13 cellular contexts compared by ENCODE assay signal in genomic region chr7:47787249-47788069, GRCh38.
A peak's percentile ranks its signal among the peaks of the same experiment; 100 is the strongest.
DNase-seq lines count a peak whose midpoint lies in the region; ATAC-seq and TF ChIP-seq lines count a peak whose summit lies in the region.
"Had no signal": no experiment of that assay in that cellular context is flagged by ENCODE, and none has a peak within 500 bp of the region (broad histone marks: within the 10 kb centered on the region; RNA-seq: fewer than 3 reads in every experiment).

No MANE protein-coding gene starts in this region.

- H3K9ac ChIP-seq in GM23248 = peak overlapping the region; percentile 64

- TF ChIP-seq POLR2A in gastroesophageal sphincter (IDR thresholded peaks at IDR 0.05) = no peak
- TF ChIP-seq POLR2A in sigmoid colon (IDR thresholded peaks at IDR 0.05) = no peak

- no peaks in the 10 kb centered on the region for H3K36me3 ChIP-seq in GM23248 (ENCODE audit: low read depth)
- H3K36me3 ChIP-seq in gastroesophageal sphincter = no peaks in the 10 kb centered on the region
- no peaks in the 10 kb centered on the region for H3K36me3 ChIP-seq in sigmoid colon
- H3K36me3 ChIP-seq: upper lobe of right lung had no signal

- peaks cover 55% of the 10 kb centered on the region for H3K4me1 ChIP-seq in GM23248 (ENCODE audit: insufficient read depth)
- H3K4me1 ChIP-seq in gastroesophageal sphincter = peaks cover 6 to 51% (median 16%) of the 10 kb centered on the region in 3 donors
- H3K4me1 ChIP-seq in sigmoid colon = peaks cover 0 to 51% (median 48%) of the 10 kb centered on the region in 4 donors

- H3K9me3 ChIP-seq in GM23248 (ENCODE audit: low read depth) = no peaks in the 10 kb centered on the region
- H3K9me3 ChIP-seq in gastroesophageal sphincter = no peaks in the 10 kb centered on the region
- H3K9me3 ChIP-seq in sigmoid colon = no peaks in the 10 kb centered on the region
- H3K9me3 ChIP-seq: upper lobe of right lung had no signal

- TF ChIP-seq EP300 in gastroesophageal sphincter (IDR thresholded peaks at IDR 0.05) (no peak), sigmoid colon (IDR thresholded peaks at IDR 0.05) (no peak)

- peak overlapping the region; percentile 93 for H3K27ac ChIP-seq in GM23248
- H3K27ac ChIP-seq in gastroesophageal sphincter = peak overlapping the region in 3 of 4 donors; percentile 18 to 86 (median 85)
- peak overlapping the region; percentile 79 to 88 (median 82) for H3K27ac ChIP-seq in sigmoid colon
- H3K27ac ChIP-seq: upper lobe of right lung had no signal

- no peaks in the 10 kb centered on the region for H3K79me2 ChIP-seq in GM23248 (ENCODE audit: insufficient read depth)

- no peak for ATAC-seq in gastroesophageal sphincter
- ATAC-seq in HG03432 (IDR thresholded peaks at IDR 0.05; ENCODE audit: unreplicated experiment) = no peak
- ATAC-seq in GM18868 (IDR thresholded peaks at IDR 0.05; ENCODE audit: unreplicated experiment) = no peak
- ATAC-seq: left colon had no signal

- H3K9me2 ChIP-seq in GM23248 (ENCODE audit: insufficient read depth) = no peaks in the 10 kb centered on the region

- DNase-seq in GM23248 (peak; percentile 33), SW480 (ENCODE audit: low spot score) (peak; percentile 50), sigmoid colon (no peak), NCI-H1436 treated with DMSO at 0.1 percent for 48 hours (lab: John Stamatoyannopoulos, UW) (no peak)
- DNase-seq in stimulated activated CD4-positive, alpha-beta T cell treated with anti-CD3 and anti-CD28 coated beads, Interleukin-4, amount 100 ng/mL, for 4 hours = no peak
- DNase-seq: activated CD4-positive, alpha-beta T cell treated with anti-CD3 and anti-CD28 coated beads, Interleukin-2, amount 50 U/mL, for 4 hours; NCI-H524 treated with DMSO at 0.1 percent for 48 hours; stimulated activated CD4-positive, alpha-beta T cell treated with anti-CD3 and anti-CD28 coated beads, Interleukin-15, amount 100 ng/mL, for 24 hours; upper lobe of right lung had no signal

- intact Hi-C loops in sigmoid colon (cut with DNase I) = loop anchor here (5.0 to 10.0 kb wide), 3 partner anchors 153 to 273 kb away; no protein-coding TSS in a partner anchor

- in situ Hi-C loops in GM23248 (cut with MboI) = no loop called here

- peaks cover 47% of the 10 kb centered on the region for H3F3A ChIP-seq in GM23248 (ENCODE audit: insufficient read depth)

- 83 to 85% methylated on average over 9 of the region's 9 CpGs for WGBS in GM23248 (ENCODE audit: low coverage in 1 of 2, low lambda C conversion rate in 2 of 2, missing lambda C conversion rate in 2 of 2), 2 experiments
- WGBS in gastroesophageal sphincter (ENCODE audit: low coverage in 1 of 2), 2 donors = 74 to 77% methylated on average over 8 to 9 of the region's 9 CpGs
- 72 to 73% methylated on average over 9 of the region's 9 CpGs for WGBS in sigmoid colon, 2 donors

- no peak overlapping the region for H3K4me3 ChIP-seq in GM23248
- no peak overlapping the region for H3K4me3 ChIP-seq in gastroesophageal sphincter
- no peak overlapping the region for H3K4me3 ChIP-seq in sigmoid colon
- H3K4me3 ChIP-seq: upper lobe of right lung had no signal

- H2AFZ ChIP-seq in GM23248 = no peak overlapping the region

- TF ChIP-seq CTCF in gastroesophageal sphincter (IDR thresholded peaks at IDR 0.05) (no peak), sigmoid colon (IDR thresholded peaks at IDR 0.05) (no peak)

- H3K4me2 ChIP-seq in GM23248 (ENCODE audit: unreplicated experiment) = peak overlapping the region; percentile 68

- no peaks in the 10 kb centered on the region for H3K27me3 ChIP-seq in GM23248 (replicated peaks; ENCODE audit: insufficient read depth)
- H3K27me3 ChIP-seq in gastroesophageal sphincter = no peaks in the 10 kb centered on the region
- no peaks in the 10 kb centered on the region for H3K27me3 ChIP-seq in sigmoid colon
- H3K27me3 ChIP-seq: upper lobe of right lung had no signal

- no peaks in the 10 kb centered on the region for H4K20me1 ChIP-seq in GM23248 (ENCODE audit: insufficient read depth)

Comparison
In these comparisons a context has a peak if more than half of its experiments do, and no peak if none do; other contexts are left out.
1. DNase-seq: peak in GM23248 (single experiment) and SW480 (single experiment); none in sigmoid colon (single experiment), stimulated activated CD4-positive, alpha-beta T cell treated with anti-CD3 and anti-CD28 coated beads, Interleukin-4, amount 100 ng/mL, for 4 hours (0 of 2) and NCI-H1436 treated with DMSO at 0.1 percent for 48 hours (single experiment).
2. Peak in every context shown above with its lines, with median percentiles within 50 percentile points of each other: H3K27ac ChIP-seq.